ENCODE assay signal across 1 cellular context in the genomic region with DNA sequence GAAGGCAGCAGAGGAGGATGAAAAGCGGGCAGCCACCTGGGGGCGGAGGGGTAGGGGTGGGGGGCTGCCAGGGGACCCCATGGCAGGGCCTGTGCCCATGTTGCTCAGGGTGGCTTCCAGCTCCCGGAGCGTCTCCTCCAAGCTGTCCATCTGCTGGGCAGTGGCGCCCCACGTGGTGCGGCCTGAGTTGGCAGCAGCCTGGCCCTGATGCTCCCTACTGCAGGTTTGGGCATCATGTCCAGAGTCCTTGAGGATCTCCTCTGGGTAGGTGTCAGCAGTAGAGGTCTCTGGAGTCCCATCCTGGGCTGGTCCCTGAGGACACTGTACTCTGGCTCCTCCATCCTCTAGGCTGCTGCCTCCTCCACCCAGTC.
TF ChIP-seq lines count a peak whose summit lies in the region.

No MANE protein-coding gene starts in this region.

TF ChIP-seq in GM23338, 12 proteins besides CTCF, POLR2A, EP300 and RAD21 (continued from another document):
- TF ChIP-seq, protein P1, sequence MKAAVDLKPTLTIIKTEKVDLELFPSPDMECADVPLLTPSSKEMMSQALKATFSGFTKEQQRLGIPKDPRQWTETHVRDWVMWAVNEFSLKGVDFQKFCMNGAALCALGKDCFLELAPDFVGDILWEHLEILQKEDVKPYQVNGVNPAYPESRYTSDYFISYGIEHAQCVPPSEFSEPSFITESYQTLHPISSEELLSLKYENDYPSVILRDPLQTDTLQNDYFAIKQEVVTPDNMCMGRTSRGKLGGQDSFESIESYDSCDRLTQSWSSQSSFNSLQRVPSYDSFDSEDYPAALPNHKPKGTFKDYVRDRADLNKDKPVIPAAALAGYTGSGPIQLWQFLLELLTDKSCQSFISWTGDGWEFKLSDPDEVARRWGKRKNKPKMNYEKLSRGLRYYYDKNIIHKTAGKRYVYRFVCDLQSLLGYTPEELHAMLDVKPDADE (IDR thresholded peaks at IDR 0.05): no peak
